Comparison of ENCODE assay signal across 18 cellular contexts in genomic region chr2:232232915-232233314, GRCh38.
"Had no signal": no experiment of that assay in that cellular context is flagged by ENCODE, and none has a peak within 500 bp of the region (broad histone marks: within the 10 kb centered on the region; RNA-seq: fewer than 3 reads in every experiment).

No MANE protein-coding gene starts in this region.

- H3K9me3 ChIP-seq: esophagus muscularis mucosa, gastrocnemius medialis, heart right ventricle, mucosa of descending colon, ovary, transverse colon had no signal

- DNase-seq: effector memory CD4-positive, alpha-beta T cell; gastrocnemius medialis; heart right ventricle; hypothalamus; kidney glomerular epithelial cell; mucosa of descending colon; naive thymus-derived CD8-positive, alpha-beta T cell; ovary; right cardiac atrium; stimulated activated CD4-positive, alpha-beta T cell treated with anti-CD3 and anti-CD28 coated beads, Interleukin-4, amount 100 ng/mL, for 1 hour; stimulated activated CD8-positive, alpha-beta memory T cell treated with anti-CD3 and anti-CD28 coated beads, Interleukin-4, amount 100 ng/mL, for 48 hours; transverse colon had no signal

- H3K36me3 ChIP-seq: gastrocnemius medialis, heart right ventricle, ovary, transverse colon had no signal

- H3K27ac ChIP-seq: esophagus muscularis mucosa, gastrocnemius medialis, heart right ventricle, ovary, transverse colon had no signal

- H3K4me3 Mint-ChIP-seq: naive thymus-derived CD8-positive, alpha-beta T cell; neural crest cell; stimulated activated memory B cell treated with anti-CD40 and anti-IgM and Interleukin-4, amounts not matched to agents 10 μg/mL and 1 μg/mL and 100 μg/mL, for 72 hours; stimulated activated naive CD8-positive, alpha-beta T cell treated with anti-CD3 and anti-CD28 coated beads, Interleukin-15, Interleukin-2, amounts not matched to agents 100 ng/mL and 50 ng/mL, for 24 hours had no signal

- ATAC-seq: gastrocnemius medialis; heart right ventricle; mucosa of descending colon; naive thymus-derived CD8-positive, alpha-beta T cell; right cardiac atrium; stimulated activated memory B cell treated with anti-CD40 and anti-IgM and Interleukin-4, amounts not matched to agents 10 μg/mL and 1 μg/mL and 100 μg/mL, for 72 hours had no signal

- H3K27me3 Mint-ChIP-seq: naive thymus-derived CD8-positive, alpha-beta T cell; stimulated activated memory B cell treated with anti-CD40 and anti-IgM and Interleukin-4, amounts not matched to agents 10 μg/mL and 1 μg/mL and 100 μg/mL, for 72 hours; stimulated activated naive CD8-positive, alpha-beta T cell treated with anti-CD3 and anti-CD28 coated beads, Interleukin-15, Interleukin-2, amounts not matched to agents 100 ng/mL and 50 ng/mL, for 24 hours had no signal

- H3K4me1 Mint-ChIP-seq: stimulated activated memory B cell treated with anti-CD40 and anti-IgM and Interleukin-4, amounts not matched to agents 10 μg/mL and 1 μg/mL and 100 μg/mL, for 72 hours had no signal

- FAIRE-seq: endometrium, islet of Langerhans had no signal

- H3K4me3 ChIP-seq: esophagus muscularis mucosa, gastrocnemius medialis, heart right ventricle, mucosa of descending colon, ovary, transverse colon had no signal

- H3K27ac Mint-ChIP-seq: stimulated activated memory B cell treated with anti-CD40 and anti-IgM and Interleukin-4, amounts not matched to agents 10 μg/mL and 1 μg/mL and 100 μg/mL, for 72 hours; stimulated activated naive CD8-positive, alpha-beta T cell treated with anti-CD3 and anti-CD28 coated beads, Interleukin-15, Interleukin-2, amounts not matched to agents 100 ng/mL and 50 ng/mL, for 24 hours had no signal

- H3K9me3 Mint-ChIP-seq: naive thymus-derived CD8-positive, alpha-beta T cell; stimulated activated memory B cell treated with anti-CD40 and anti-IgM and Interleukin-4, amounts not matched to agents 10 μg/mL and 1 μg/mL and 100 μg/mL, for 72 hours; stimulated activated naive CD8-positive, alpha-beta T cell treated with anti-CD3 and anti-CD28 coated beads, Interleukin-15, Interleukin-2, amounts not matched to agents 100 ng/mL and 50 ng/mL, for 24 hours had no signal
